Comparison of ENCODE assay signal across 8 cellular contexts in the genomic region with DNA sequence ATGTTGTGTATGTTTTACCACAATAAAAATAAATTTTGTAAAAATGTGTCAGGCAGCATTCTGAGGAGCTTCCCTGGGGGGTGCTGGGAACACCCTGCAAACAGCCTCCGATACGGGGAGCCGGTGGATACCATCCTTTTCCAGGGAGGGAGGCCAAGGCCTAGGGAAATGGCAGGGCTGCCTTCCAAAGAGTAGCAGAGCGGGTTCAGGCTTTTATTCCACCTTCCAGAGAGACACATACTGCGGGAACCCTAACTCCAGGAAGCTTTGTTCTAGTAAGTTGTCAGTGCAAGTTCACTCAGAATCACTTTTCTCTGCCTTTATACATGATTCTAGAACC. TPM values are rescaled to one million over a fixed set of nuclear protein-coding genes. Genes with fewer than 3 reads are reported as not detected.
DNase-seq lines count a peak whose midpoint lies in the region; ATAC-seq and TF ChIP-seq lines count a peak whose summit lies in the region.

No MANE protein-coding gene starts in this region.

- no peaks in the 10 kb centered on the region for H3K79me1 ChIP-seq in mesenchymal stem cell (replicated peaks; ENCODE audit: low read length, poor library complexity, severe bottlenecking)

- H3K36me3 ChIP-seq in Panc1 (ENCODE audit: control insufficient read depth, insufficient read depth, low read length) (no peaks in the 10 kb centered on the region; the same call in 1 of the 2 replicates), colonic mucosa (no peaks in the 10 kb centered on the region), mesenchymal stem cell (ENCODE audit: control insufficient read depth in 1 of 2, insufficient read depth in 2 of 2, low read depth in 1 of 2, low read length in 2 of 2) (no peaks in the 10 kb centered on the region), upper lobe of left lung (no peaks in the 10 kb centered on the region)

- intact Hi-C loops in Panc1 (cut with micrococcal nuclease; ENCODE audit: unreplicated experiment) (no loop called here), colonic mucosa (cut with DNase I) (loop anchor here (10.0 kb wide), 1 partner anchor 152 kb away; no protein-coding TSS in a partner anchor)

- no peak overlapping the region for H3K14ac ChIP-seq in mesenchymal stem cell (ENCODE audit: low read length in 2 of 2)

- H4K91ac ChIP-seq in mesenchymal stem cell (ENCODE audit: low read length): no peak overlapping the region

- no peak overlapping the region for H2BK12ac ChIP-seq in mesenchymal stem cell (ENCODE audit: low read length in 2 of 2)

- no peak overlapping the region for H2BK15ac ChIP-seq in mesenchymal stem cell (ENCODE audit: low read depth, poor library complexity, severe bottlenecking)

- H4K8ac ChIP-seq in mesenchymal stem cell (ENCODE audit: low read length): peak overlapping the region; percentile 91

- no peak for TF ChIP-seq EP300 in upper lobe of left lung (IDR thresholded peaks at IDR 0.05)

- peak; percentile 56 for DNase-seq in ELR (ENCODE audit: low read depth)
- DNase-seq in Panc1 (ENCODE audit: low read depth, low spot score): no peak
- peak; percentile 55 for DNase-seq in colonic mucosa
- DNase-seq in mesenchymal stem cell: no peak
- no peak for DNase-seq in upper lobe of left lung
- DNase-seq in ecto neural progenitor cell (ENCODE audit: low spot score): no peak

- no peak for TF ChIP-seq POLR2A in upper lobe of left lung (IDR thresholded peaks at IDR 0.05)

- peak overlapping the region; percentile 91 for H3K4me2 ChIP-seq in mesenchymal stem cell (ENCODE audit: low read length, poor library complexity, severe bottlenecking)

- H2AK5ac ChIP-seq in mesenchymal stem cell (ENCODE audit: low read length, severe bottlenecking): no peak overlapping the region

- H2BK120ac ChIP-seq in mesenchymal stem cell (ENCODE audit: low read depth, low read length): no peak overlapping the region

- CTCF ChIA-PET in Panc1 (lab: Charles Lee): interaction anchor here (0.6 kb wide), 1 partner anchor 260 kb away, joined by 3 read pairs; no protein-coding TSS in a partner anchor

- POLR2A ChIA-PET in Panc1 (lab: Charles Lee): interaction anchor here (1.0 kb wide), 1 partner anchor 146 kb away, joined by 3 read pairs; no protein-coding TSS in a partner anchor

- peaks cover 16% of the 10 kb centered on the region for H3K4me1 ChIP-seq in Panc1 (ENCODE audit: control insufficient read depth, insufficient read depth, low read length)
- peaks cover 4% of the 10 kb centered on the region for H3K4me1 ChIP-seq in colonic mucosa
- H3K4me1 ChIP-seq in mesenchymal stem cell (ENCODE audit: control insufficient read depth, insufficient read depth, low read depth, low read length): no peaks in the 10 kb centered on the region
- peaks cover 10 to 41% (median 34%) of the 10 kb centered on the region in 4 donors for H3K4me1 ChIP-seq in upper lobe of left lung

- no peak overlapping the region for H2AFZ ChIP-seq in mesenchymal stem cell (ENCODE audit: low read depth, low read length)

- H3K4ac ChIP-seq in mesenchymal stem cell (ENCODE audit: low read depth in 1 of 2, low read length in 2 of 2): peak overlapping the region in 1 of 2 experiments; percentile 75

- H3K27me3 ChIP-seq in Panc1 (ENCODE audit: control insufficient read depth, insufficient read depth, low read length) (no peaks in the 10 kb centered on the region), colonic mucosa (no peaks in the 10 kb centered on the region), mesenchymal stem cell (ENCODE audit: control insufficient read depth in 1 of 2, insufficient read depth in 1 of 2, low read length in 2 of 2) (no peaks in the 10 kb centered on the region), upper lobe of left lung (no peaks in the 10 kb centered on the region)

- H3K9me3 ChIP-seq in Panc1 (ENCODE audit: control insufficient read depth, insufficient read depth, low read depth, low read length): no peaks in the 10 kb centered on the region
- H3K9me3 ChIP-seq in colonic mucosa: no peaks in the 10 kb centered on the region
- H3K9me3 ChIP-seq in mesenchymal stem cell (ENCODE audit: control insufficient read depth, low read length): no peaks in the 10 kb centered on the region
- no peaks in the 10 kb centered on the region for H3K9me3 ChIP-seq in upper lobe of left lung

- no TSS peak for BruUV-seq in Panc1 (replicated peaks; lab: Mats Ljungman, UMichigan)

- H3K27ac ChIP-seq in 22Rv1: peak overlapping the region; percentile 84
- H3K27ac ChIP-seq in Panc1 (ENCODE audit: low read length): peak overlapping the region; percentile 89
- H3K27ac ChIP-seq in colonic mucosa: peak overlapping the region; percentile 97
- H3K27ac ChIP-seq in mesenchymal stem cell (ENCODE audit: low read length, poor library complexity, severe bottlenecking): peak overlapping the region; percentile 96
- peak overlapping the region; percentile 100 for H3K27ac ChIP-seq in upper lobe of left lung

- in situ Hi-C loops in Panc1 (cut with HindIII; ENCODE audit: low pct_unique_long_range_greater_than_20kb, low sequenced_read_pairs): no loop called here

- 43% methylated on average over 5 of the region's 5 CpGs for WGBS in mesenchymal stem cell
- 21 to 31% methylated on average over 2 to 5 of the region's 5 CpGs for WGBS in upper lobe of left lung, 2 donors

- peak overlapping the region; percentile 95 for H2BK5ac ChIP-seq in mesenchymal stem cell (ENCODE audit: low read depth, low read length, poor library complexity, severe bottlenecking)

- no peak overlapping the region for H3K23ac ChIP-seq in mesenchymal stem cell (ENCODE audit: low read length in 2 of 2)

- ATAC-seq in Panc1: 0 out of 2 replicates have a peak, but pooled peaks have one; percentile 9
- peak in 1 of 2 donors; percentile 14 for ATAC-seq in upper lobe of left lung (ENCODE audit: low FRiP score in 2 of 2)
- ATAC-seq in GM21367 (IDR thresholded peaks at IDR 0.05; ENCODE audit: unreplicated experiment): no peak

- TF ChIP-seq CTCF in 22Rv1 (IDR thresholded peaks at IDR 0.05) (no peak), Panc1 (IDR thresholded peaks at IDR 0.05) (no peak), colonic mucosa (IDR thresholded peaks at IDR 0.05) (no peak), upper lobe of left lung (IDR thresholded peaks at IDR 0.05) (no peak)

- peak overlapping the region; percentile 65 to 75 for H3K4me3 ChIP-seq in Panc1 (ENCODE audit: low read depth in 2 of 2, low read length in 2 of 2)
- peak overlapping the region; percentile 66 for H3K4me3 ChIP-seq in colonic mucosa
- H3K4me3 ChIP-seq in mesenchymal stem cell (ENCODE audit: insufficient read depth in 1 of 2, low read depth in 1 of 2, low read length in 2 of 2): peak overlapping the region in 1 of 2 experiments; percentile 82
- peak overlapping the region; percentile 45 to 97 (median 85) for H3K4me3 ChIP-seq in upper lobe of left lung

- peak overlapping the region in 1 of 2 experiments; percentile 100 for H3K18ac ChIP-seq in mesenchymal stem cell (ENCODE audit: low read depth in 1 of 2, low read length in 2 of 2)

- peak overlapping the region; percentile 93 to 94 for H3K9ac ChIP-seq in colonic mucosa (ENCODE audit: low read depth in 2 of 2, low read length in 2 of 2)
- H3K9ac ChIP-seq in mesenchymal stem cell (ENCODE audit: low read length): peak overlapping the region; percentile 97

RNA-seq across cellular contexts. Expression of gene TP53BP2, which starts 0.9 kb away (rescaled TPM):
- total RNA-seq in Panc1 (2021; ENCODE audit: unreplicated experiment) (51.4 TPM), colonic mucosa (10 to 100 TPM; 28.8 to 39.6 TPM), upper lobe of left lung (10 to 100 TPM; 43.0 to 77.5 (median 61.8) TPM)
- 24.4 TPM for polyA plus RNA-seq in Panc1 (2012; ENCODE audit: insufficient read length)
- polyA plus RNA-seq in mesenchymal stem cell (2013, experiment 1 of 2): 20.5 TPM
- polyA plus RNA-seq in mesenchymal stem cell (2013, experiment 2 of 2): 20.5 TPM

Comparison
In these comparisons a context has a peak if more than half of its experiments do, and no peak if none do; other contexts are left out.
1. DNase-seq: peak in ELR (single experiment) and colonic mucosa (single experiment); none in Panc1 (single experiment), mesenchymal stem cell (single experiment), upper lobe of left lung (0 of 2) and ecto neural progenitor cell (single experiment).
2. Peak in every context shown above with its lines, with median percentiles within 50 percentile points of each other: H3K27ac ChIP-seq.